9 cellular contexts compared by ENCODE assay signal in genomic region chr1:84724128-84724860, GRCh38. TPM values are rescaled to one million over a fixed set of nuclear protein-coding genes. Genes with fewer than 3 reads are reported as not detected.
DNase-seq lines count a peak whose midpoint lies in the region; ATAC-seq, FAIRE-seq and TF ChIP-seq lines count a peak whose summit lies in the region.
"Had no signal": no experiment of that assay in that cellular context is flagged by ENCODE, and none has a peak within 500 bp of the region (broad histone marks: within the 10 kb centered on the region; RNA-seq: fewer than 3 reads in every experiment).

No MANE protein-coding gene starts in this region.

- no peak overlapping the region for H3K4me2 ChIP-seq in A549

- 49% methylated on average over 9 of the region's 17 CpGs for WGBS in A549 (ENCODE audit: missing lambda C conversion rate)

- no peaks in the 10 kb centered on the region for H3K36me3 Mint-ChIP-seq in activated CD8-positive, alpha-beta T cell treated with anti-CD3 and anti-CD28 coated beads, Interleukin-2, amount 10 ng/mL, durations not matched to agents 7 days and 5 days (ENCODE audit: low read depth)

- TF ChIP-seq POLR2A in A549 (IDR thresholded peaks at IDR 0.05; ENCODE audit: low read length) = no peak

- no peaks in the 10 kb centered on the region for H3K9me3 Mint-ChIP-seq in activated CD8-positive, alpha-beta T cell treated with anti-CD3 and anti-CD28 coated beads, Interleukin-2, amount 10 ng/mL, durations not matched to agents 7 days and 5 days (ENCODE audit: insufficient read depth)

- H3K4me3 Mint-ChIP-seq in activated CD8-positive, alpha-beta T cell treated with anti-CD3 and anti-CD28 coated beads, Interleukin-2, amount 10 ng/mL, durations not matched to agents 7 days and 5 days = no peak overlapping the region

- H3K4me1 ChIP-seq in A549 = no peaks in the 10 kb centered on the region

- CTCF ChIA-PET in A549 (lab: Yijun Ruan, JAX) = interaction anchor here (0.6 to 1.7 kb wide), 7 partner anchors 9 to 282 kb away, joined by 3 to 5 read pairs (median 4); no protein-coding TSS in a partner anchor
- CTCF ChIA-PET in activated CD8-positive, alpha-beta T cell treated with anti-CD3 and anti-CD28 coated beads, Interleukin-2, amount 10 ng/mL, durations not matched to agents 7 days and 5 days (lab: Charles Lee) = interaction anchor here (0.7 to 2.3 kb wide), 22 partner anchors 9 to 291 kb away, joined by 3 to 16 read pairs (median 4); no protein-coding TSS in a partner anchor

- no peak for TF ChIP-seq EP300 in A549 (IDR thresholded peaks at IDR 0.05)

- H3K9me3 ChIP-seq in A549 = no peaks in the 10 kb centered on the region

- H3K27ac ChIP-seq in A549 = no peak overlapping the region

- no peaks in the 10 kb centered on the region for H3K4me1 Mint-ChIP-seq in activated CD8-positive, alpha-beta T cell treated with anti-CD3 and anti-CD28 coated beads, Interleukin-2, amount 10 ng/mL, durations not matched to agents 7 days and 5 days (ENCODE audit: low read depth)

- peak in 1 of 2 experiments; percentile 28; a peak in 1 of 5 replicates for TF ChIP-seq RAD21 in A549 (conservative IDR thresholded peaks at IDR 0.05 in 1 of 2, IDR thresholded peaks at IDR 0.05 in 1 of 2)

- H3K27me3 Mint-ChIP-seq in activated CD8-positive, alpha-beta T cell treated with anti-CD3 and anti-CD28 coated beads, Interleukin-2, amount 10 ng/mL, durations not matched to agents 7 days and 5 days (ENCODE audit: low read depth) = peaks cover 18% of the 10 kb centered on the region

- POLR2A ChIA-PET in A549 (lab: Yijun Ruan, JAX) = no interaction called here
- POLR2A ChIA-PET in activated CD8-positive, alpha-beta T cell treated with anti-CD3 and anti-CD28 coated beads, Interleukin-2, amount 10 ng/mL, durations not matched to agents 7 days and 5 days (lab: Charles Lee) = interaction anchor here (0.7 kb wide), 1 partner anchor 62 kb away, joined by 3 read pairs; no protein-coding TSS in a partner anchor

- no peak overlapping the region for H3K27ac Mint-ChIP-seq in activated CD8-positive, alpha-beta T cell treated with anti-CD3 and anti-CD28 coated beads, Interleukin-2, amount 10 ng/mL, durations not matched to agents 7 days and 5 days

- H3K4me3 ChIP-seq in A549 = no peak overlapping the region

- peak; percentile 15; the same call in 1 of the 3 replicates for TF ChIP-seq CTCF in A549 (IDR thresholded peaks at IDR 0.05)

- DNase-seq in A549 (ENCODE audit: low read depth in 1 of 2, low spot score in 1 of 2) (peak; percentile 6 to 11), germinal center (ENCODE audit: low spot score) (peak; percentile 71), MV-4-11 (lab: John Stamatoyannopoulos, UW) (no peak), 8988T (no peak)
- peak; percentile 53 for DNase-seq in activated CD8-positive, alpha-beta T cell treated with anti-CD3 and anti-CD28 coated beads, Interleukin-2, amount 10 ng/mL, durations not matched to agents 7 days and 5 days
- peak; percentile 27 for DNase-seq in stimulated activated CD8-positive, alpha-beta memory T cell treated with anti-CD3 and anti-CD28 coated beads, Interleukin-4, amount 100 ng/mL, for 24 hours (ENCODE audit: low read depth)

- ATAC-seq in A549 (peak in 1 of 2 experiments; percentile 81; a peak in 4 of 6 replicates), HG02759 (IDR thresholded peaks at IDR 0.05; ENCODE audit: unreplicated experiment) (peak; percentile 39), GM21528 (IDR thresholded peaks at IDR 0.05; ENCODE audit: low FRiP score, unreplicated experiment) (no peak)
- ATAC-seq in activated CD8-positive, alpha-beta T cell treated with anti-CD3 and anti-CD28 coated beads, Interleukin-2, amount 10 ng/mL, durations not matched to agents 7 days and 5 days = peak; percentile 53

- FAIRE-seq in A549 (lab: Jason Lieb, UNC) = no peak
- FAIRE-seq: G401.6 had no signal

TF ChIP-seq in A549, 52 proteins besides CTCF, POLR2A, EP300 and RAD21:
- TF ChIP-seq FOSL2 (IDR thresholded peaks at IDR 0.05) (no peak), FOSL2 (CRISPR knock-in tag; IDR thresholded peaks at IDR 0.05) (no peak), MAFK (IDR thresholded peaks at IDR 0.05; ENCODE audit: partially characterized antibody) (peak; percentile 20)

RNA-seq across cellular contexts. Expression of gene SSX2IP, which starts 34.0 kb away (rescaled TPM):
- polyA plus RNA-seq in A549 (2011; rRNA removed) = 14.7 and 20.6 TPM in 2 replicates
- 3.0 and 3.1 TPM in 2 replicates for polyA plus RNA-seq in A549 (2012; cell fraction: cytosol; rRNA removed)
- polyA plus RNA-seq in A549 (2012; cell fraction: nucleus; rRNA removed) = 1.7 and 2.4 TPM in 2 replicates
- 13.7 to 15.2 TPM (median 14.8 TPM) in 3 replicates for polyA plus RNA-seq in A549 (2017; fragmentation: RNase III; extraction: RNeasy Plus Mini Kit Qiagen cat#74134 plus additional on column Dnase treatment)
- polyA minus RNA-seq in A549 (2011; rRNA and poly(A)+ RNA removed) = 3.7 and 4.5 TPM in 2 replicates
- total RNA-seq in activated CD8-positive, alpha-beta T cell treated with anti-CD3 and anti-CD28 coated beads, Interleukin-2, amount 10 ng/mL, durations not matched to agents 7 days and 5 days = 10 to 100 TPM; 15.5 to 16.0 TPM

Comparison
In these comparisons a context has a peak if more than half of its experiments do, and no peak if none do; other contexts are left out.
1. DNase-seq: peak in A549 (2 of 2), activated CD8-positive, alpha-beta T cell treated with anti-CD3 and anti-CD28 coated beads, Interleukin-2, amount 10 ng/mL, durations not matched to agents 7 days and 5 days (single experiment), germinal center (single experiment) and stimulated activated CD8-positive, alpha-beta memory T cell treated with anti-CD3 and anti-CD28 coated beads, Interleukin-4, amount 100 ng/mL, for 24 hours (single experiment); none in MV-4-11 (single experiment) and 8988T (single experiment).